Comparison of ENCODE assay signal across 1 cellular context in the genomic region with DNA sequence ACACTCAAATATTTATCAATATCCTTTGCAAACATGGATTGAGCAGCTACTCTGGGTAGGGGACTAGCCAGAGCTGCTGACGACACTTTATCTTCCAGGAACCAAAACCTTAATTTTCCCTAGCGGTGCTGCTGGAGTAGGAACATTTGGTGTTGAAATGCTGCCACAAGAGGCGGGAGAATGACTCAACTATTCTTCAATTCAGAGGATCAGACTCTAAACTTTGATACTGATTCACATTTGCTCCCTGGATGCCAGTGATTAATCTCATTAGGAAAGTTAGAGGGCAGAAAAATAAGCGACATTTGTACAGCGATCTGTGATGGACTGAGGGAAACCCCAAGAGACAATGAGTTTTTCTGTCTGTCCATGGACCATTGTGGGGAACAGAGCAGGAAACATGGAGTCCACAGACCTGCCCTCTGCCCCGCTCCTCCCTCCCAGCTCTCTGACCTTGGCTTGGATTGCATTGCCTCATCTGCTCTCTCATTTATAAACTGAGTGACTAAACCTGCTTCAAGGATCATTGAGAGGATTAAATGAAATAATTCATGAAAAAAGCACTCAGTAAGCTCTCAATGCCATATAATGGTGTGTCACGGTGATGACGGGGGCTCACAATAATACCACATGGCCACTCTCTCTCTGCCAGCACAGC.
TF ChIP-seq lines count a peak whose summit lies in the region.

No MANE protein-coding gene starts in this region.

TF ChIP-seq in IMR-90, 13 proteins besides CTCF, POLR2A, EP300 and RAD21:
- TF ChIP-seq CHD1 (IDR thresholded peaks at IDR 0.05; ENCODE audit: low read depth, low read length) (no peak), MAZ (IDR thresholded peaks at IDR 0.05; ENCODE audit: borderline replicate concordance, low read depth, low read length) (no peak), CEBPB (IDR thresholded peaks at IDR 0.05; ENCODE audit: low read depth, low read length) (peak; percentile 66), SMC3 (IDR thresholded peaks at IDR 0.05; ENCODE audit: low read depth, low read length) (no peak), MXI1 (IDR thresholded peaks at IDR 0.05; ENCODE audit: borderline replicate concordance, low read depth, low read length) (no peak)
